19 cellular contexts compared by ENCODE assay signal in the genomic region with DNA sequence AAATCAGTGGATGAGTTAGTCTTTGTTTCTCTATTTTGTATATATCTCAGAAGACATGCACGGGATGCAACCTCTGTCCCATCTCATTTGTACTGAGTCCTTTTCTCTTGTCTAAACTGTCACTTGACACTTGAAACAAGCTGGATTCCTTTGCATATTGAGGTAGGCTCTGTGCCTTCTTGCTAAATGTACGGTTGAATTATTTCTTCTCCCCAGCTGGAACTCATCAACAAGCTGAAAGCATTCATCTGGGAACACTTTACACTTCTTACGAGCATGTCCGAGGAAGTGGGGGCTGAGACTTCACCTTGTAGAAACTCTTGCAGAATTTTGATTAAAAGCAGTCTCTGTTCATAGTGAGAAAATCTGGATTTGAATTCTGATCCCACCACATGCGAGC.
DNase-seq lines count a peak whose midpoint lies in the region; ATAC-seq, FAIRE-seq and TF ChIP-seq lines count a peak whose summit lies in the region.
"Had no signal": no experiment of that assay in that cellular context is flagged by ENCODE, and none has a peak within 500 bp of the region (broad histone marks: within the 10 kb centered on the region; RNA-seq: fewer than 3 reads in every experiment).

No MANE protein-coding gene starts in this region.

- no peak for TF ChIP-seq CTCF in cardiac muscle cell (IDR thresholded peaks at IDR 0.05; ENCODE audit: low read depth, low read length)
- TF ChIP-seq CTCF in heart left ventricle (IDR thresholded peaks at IDR 0.05) = no peak
- TF ChIP-seq CTCF in uterus (IDR thresholded peaks at IDR 0.05) = no peak

- ATAC-seq in heart left ventricle (no peak), GM19395 (IDR thresholded peaks at IDR 0.05; ENCODE audit: unreplicated experiment) (no peak)
- ATAC-seq: activated naive CD4-positive, alpha-beta T cell treated with anti-CD3 and anti-CD28 coated beads, Interleukin-2, amount 50 U/mL, for 72 hours had no signal

- H3K4me1 ChIP-seq in cardiac muscle cell (ENCODE audit: low read depth) (peaks cover 10% of the 10 kb centered on the region), heart left ventricle (peaks cover 0 to 18% (median 4%) of the 10 kb centered on the region in 12 donors), uterus (no peaks in the 10 kb centered on the region)
- H3K4me1 ChIP-seq: parathyroid adenoma had no signal

- H3K36me3 ChIP-seq in cardiac muscle cell (no peaks in the 10 kb centered on the region), heart left ventricle (no peaks in the 10 kb centered on the region), uterus (no peaks in the 10 kb centered on the region)
- H3K36me3 ChIP-seq: thoracic aorta had no signal

- 60 to 71% (median 66%) methylated on average over 5 of the region's 5 CpGs for WGBS in heart left ventricle, 4 donors

- H3K9me3 ChIP-seq in cardiac muscle cell (ENCODE audit: low read depth) = no peaks in the 10 kb centered on the region
- H3K9me3 ChIP-seq in heart left ventricle = no peaks in the 10 kb centered on the region
- H3K9me3 ChIP-seq in uterus = no peaks in the 10 kb centered on the region
- H3K9me3 ChIP-seq: thoracic aorta had no signal

- FAIRE-seq in GM19239 (lab: Jason Lieb, UNC) = no peak
- FAIRE-seq: small intestine had no signal

- TF ChIP-seq POLR2A in heart left ventricle (IDR thresholded peaks at IDR 0.05) (no peak), uterus (IDR thresholded peaks at IDR 0.05) (no peak)

- DNase-seq in cardiac muscle cell (ENCODE audit: low read depth in 1 of 2, low spot score in 1 of 2) (peak in 1 of 2 donors; percentile 67), heart left ventricle (no peak), epidermal melanocyte (ENCODE audit: insufficient read length, low spot score) (peak; percentile 36), left kidney (ENCODE audit: low read depth, low spot score) (peak; percentile 73), uterus (no peak), GM19239 (ENCODE audit: insufficient read length, low spot score) (no peak), foreskin melanocyte (no peak)
- DNase-seq: activated CD4-positive, alpha-beta T cell treated with anti-CD3 and anti-CD28 coated beads, Interleukin-2, amount 50 U/mL, for 48 hours; activated T-cell treated with anti-CD3 and anti-CD28 coated beads, Interleukin-2, amount 50 U/mL, for 1 hour; CD4-positive, CD25-positive, alpha-beta regulatory T cell; DND-41; NK-92 treated with Interleukin-12 subunit alpha and Interleukin-12 subunit beta, amount 100 ng/mL, for 24 hours; SW 1271 had no signal

- no peaks in the 10 kb centered on the region for H3K27me3 ChIP-seq in cardiac muscle cell
- H3K27me3 ChIP-seq in heart left ventricle = no peaks in the 10 kb centered on the region
- no peaks in the 10 kb centered on the region for H3K27me3 ChIP-seq in uterus

- H3K4me3 ChIP-seq in cardiac muscle cell = no peak overlapping the region
- H3K4me3 ChIP-seq in heart left ventricle = no peak overlapping the region
- no peak overlapping the region for H3K4me3 ChIP-seq in uterus
- H3K4me3 ChIP-seq: thoracic aorta had no signal

- intact Hi-C loops in heart left ventricle (cut with DNase I) = loop anchor here in 6 of 10 donors (2.0 to 10.0 kb wide), 9 partner anchors 198 to 1202 kb away; partner anchors contain the start of gene PLXNC1 (in 1 of the 6)
- intact Hi-C loops in uterus (cut with DNase I; ENCODE audit: low total_unique reads) = loop anchor here (5.0 kb wide), 1 partner anchor 220 kb away; no protein-coding TSS in a partner anchor

- H3K27ac ChIP-seq in cardiac muscle cell = peak overlapping the region; percentile 95
- peak overlapping the region in 3 of 12 donors; percentile 22 to 79 (median 73) for H3K27ac ChIP-seq in heart left ventricle
- peak overlapping the region; percentile 67 to 75 for H3K27ac ChIP-seq in uterus
- H3K27ac ChIP-seq: 22Rv1, parathyroid adenoma had no signal

Comparison
In these comparisons a context has a peak if more than half of its experiments do, and no peak if none do; other contexts are left out.
1. DNase-seq: peak in epidermal melanocyte (single experiment) and left kidney (single experiment); none in heart left ventricle (0 of 5), uterus (0 of 2), GM19239 (single experiment) and foreskin melanocyte (single experiment).